In the genomic region with DNA sequence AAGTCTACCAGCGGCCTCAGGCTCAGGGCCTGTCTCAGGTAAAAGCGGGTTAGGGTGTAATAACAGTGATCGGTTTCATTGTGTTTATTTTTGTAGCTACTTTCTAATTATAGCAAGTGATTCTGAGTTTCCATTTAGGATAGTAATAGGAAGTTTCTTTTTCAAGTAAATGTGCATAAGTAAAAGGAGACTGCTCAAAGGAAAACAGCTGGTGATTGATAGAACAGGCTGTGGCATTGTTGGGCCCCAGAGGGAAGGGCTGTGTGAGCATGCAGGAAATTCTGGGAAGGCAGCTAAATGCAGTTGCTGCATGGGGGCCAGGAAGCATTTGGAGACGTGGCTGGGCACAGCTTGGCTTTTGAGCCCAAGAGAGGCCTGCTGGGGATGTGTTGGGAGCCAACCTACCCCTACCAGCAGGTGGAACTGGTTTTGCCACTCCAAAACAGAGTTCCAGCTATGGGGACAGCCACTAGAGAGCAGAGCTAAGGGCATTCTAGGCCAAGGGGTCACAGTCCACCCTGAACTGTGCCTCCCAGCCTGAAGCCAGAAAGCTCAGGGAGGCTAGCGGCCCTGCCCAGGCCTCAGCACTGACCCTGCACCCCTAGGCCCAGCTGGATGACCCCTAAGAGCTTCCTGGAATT, we compare ENCODE assay signal across 1 cellular context.
TF ChIP-seq lines count a peak whose summit lies in the region.

No MANE protein-coding gene starts in this region.

TF ChIP-seq in HepG2, 621 proteins besides CTCF, POLR2A, EP300 and RAD21 (continued from another document and continues in another):
- TF ChIP-seq ZBTB2 (CRISPR knock-in tag; IDR thresholded peaks at IDR 0.05; ENCODE audit: low read depth), result no peak
- TF ChIP-seq ZNF263 (CRISPR knock-in tag; IDR thresholded peaks at IDR 0.05), result 0 out of 2 replicates have a peak, but pooled peaks have one; percentile 29
- TF ChIP-seq RARA (CRISPR knock-in tag; IDR thresholded peaks at IDR 0.05), result peak; percentile 55
- peak; percentile 61 for TF ChIP-seq SMC3 (IDR thresholded peaks at IDR 0.05; ENCODE audit: low read length)
- TF ChIP-seq ZSCAN12 (CRISPR knock-in tag; IDR thresholded peaks at IDR 0.05), result no peak
- TF ChIP-seq ZNF350 (CRISPR knock-in tag; IDR thresholded peaks at IDR 0.05; ENCODE audit: borderline replicate concordance, low read depth), result no peak
- no peak for TF ChIP-seq HCFC1 (IDR thresholded peaks at IDR 0.05; ENCODE audit: low read depth, low read length)
- TF ChIP-seq, protein P1, sequence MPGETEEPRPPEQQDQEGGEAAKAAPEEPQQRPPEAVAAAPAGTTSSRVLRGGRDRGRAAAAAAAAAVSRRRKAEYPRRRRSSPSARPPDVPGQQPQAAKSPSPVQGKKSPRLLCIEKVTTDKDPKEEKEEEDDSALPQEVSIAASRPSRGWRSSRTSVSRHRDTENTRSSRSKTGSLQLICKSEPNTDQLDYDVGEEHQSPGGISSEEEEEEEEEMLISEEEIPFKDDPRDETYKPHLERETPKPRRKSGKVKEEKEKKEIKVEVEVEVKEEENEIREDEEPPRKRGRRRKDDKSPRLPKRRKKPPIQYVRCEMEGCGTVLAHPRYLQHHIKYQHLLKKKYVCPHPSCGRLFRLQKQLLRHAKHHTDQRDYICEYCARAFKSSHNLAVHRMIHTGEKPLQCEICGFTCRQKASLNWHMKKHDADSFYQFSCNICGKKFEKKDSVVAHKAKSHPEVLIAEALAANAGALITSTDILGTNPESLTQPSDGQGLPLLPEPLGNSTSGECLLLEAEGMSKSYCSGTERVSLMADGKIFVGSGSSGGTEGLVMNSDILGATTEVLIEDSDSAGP (CRISPR knock-in tag; IDR thresholded peaks at IDR 0.05; ENCODE audit: borderline replicate concordance), result peak; percentile 59
- no peak for TF ChIP-seq ZNF253 (CRISPR knock-in tag; IDR thresholded peaks at IDR 0.05; ENCODE audit: borderline replicate concordance)
- TF ChIP-seq ZNF678 (CRISPR knock-in tag; IDR thresholded peaks at IDR 0.05), result no peak
- peak; percentile 70 for TF ChIP-seq BCL6 (CRISPR knock-in tag; IDR thresholded peaks at IDR 0.05)
- TF ChIP-seq HNRNPUL1 (IDR thresholded peaks at IDR 0.05; ENCODE audit: low read depth, low read length), result no peak
- TF ChIP-seq MEF2D (CRISPR knock-in tag; IDR thresholded peaks at IDR 0.05), result no peak
- 0 out of 2 replicates have a peak, but pooled peaks have one; percentile 12 for TF ChIP-seq ARID5B (CRISPR knock-in tag; IDR thresholded peaks at IDR 0.05)
- TF ChIP-seq ZMYM3 (CRISPR knock-in tag; IDR thresholded peaks at IDR 0.05), result peak; percentile 71; the same call in 1 of the 2 replicates
- no peak for TF ChIP-seq ZNF234 (CRISPR knock-in tag; conservative IDR thresholded peaks at IDR 0.05)
- peak; percentile 41; the same call in 1 of the 2 replicates for TF ChIP-seq MED1 (CRISPR knock-in tag; IDR thresholded peaks at IDR 0.05)
- TF ChIP-seq ATF7-NPFF (CRISPR knock-in tag; IDR thresholded peaks at IDR 0.05; ENCODE audit: low read depth), result no peak
- no peak for TF ChIP-seq PATZ1 (CRISPR knock-in tag; IDR thresholded peaks at IDR 0.05)
- no peak for TF ChIP-seq ATF1 (CRISPR knock-in tag; IDR thresholded peaks at IDR 0.05)
- TF ChIP-seq HOXD1 (CRISPR knock-in tag; IDR thresholded peaks at IDR 0.05), result no peak
- no peak for TF ChIP-seq CBX5 (CRISPR knock-in tag; IDR thresholded peaks at IDR 0.05; ENCODE audit: borderline replicate concordance)
- 0 out of 2 replicates have a peak, but pooled peaks have one; percentile 28 for TF ChIP-seq PHF21A (CRISPR knock-in tag; IDR thresholded peaks at IDR 0.05)
- TF ChIP-seq, protein P2, sequence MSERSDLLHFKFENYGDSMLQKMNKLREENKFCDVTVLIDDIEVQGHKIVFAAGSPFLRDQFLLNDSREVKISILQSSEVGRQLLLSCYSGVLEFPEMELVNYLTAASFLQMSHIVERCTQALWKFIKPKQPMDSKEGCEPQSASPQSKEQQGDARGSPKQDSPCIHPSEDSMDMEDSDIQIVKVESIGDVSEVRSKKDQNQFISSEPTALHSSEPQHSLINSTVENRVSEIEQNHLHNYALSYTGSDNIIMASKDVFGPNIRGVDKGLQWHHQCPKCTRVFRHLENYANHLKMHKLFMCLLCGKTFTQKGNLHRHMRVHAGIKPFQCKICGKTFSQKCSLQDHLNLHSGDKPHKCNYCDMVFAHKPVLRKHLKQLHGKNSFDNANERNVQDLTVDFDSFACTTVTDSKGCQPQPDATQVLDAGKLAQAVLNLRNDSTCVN (CRISPR knock-in tag; IDR thresholded peaks at IDR 0.05; ENCODE audit: borderline replicate concordance), result no peak
- no peak for TF ChIP-seq ZNF326 (CRISPR knock-in tag; IDR thresholded peaks at IDR 0.05; ENCODE audit: borderline replicate concordance)
- TF ChIP-seq ZNF160 (CRISPR knock-in tag; IDR thresholded peaks at IDR 0.05), result no peak
- TF ChIP-seq ZNF891 (CRISPR knock-in tag; IDR thresholded peaks at IDR 0.05), result no peak; the same call in 1 of the 2 replicates
- TF ChIP-seq GRHL1 (CRISPR knock-in tag; conservative IDR thresholded peaks at IDR 0.05), result no peak
- no peak for TF ChIP-seq NFIC (IDR thresholded peaks at IDR 0.05; ENCODE audit: low read length)
- TF ChIP-seq, protein P3, sequence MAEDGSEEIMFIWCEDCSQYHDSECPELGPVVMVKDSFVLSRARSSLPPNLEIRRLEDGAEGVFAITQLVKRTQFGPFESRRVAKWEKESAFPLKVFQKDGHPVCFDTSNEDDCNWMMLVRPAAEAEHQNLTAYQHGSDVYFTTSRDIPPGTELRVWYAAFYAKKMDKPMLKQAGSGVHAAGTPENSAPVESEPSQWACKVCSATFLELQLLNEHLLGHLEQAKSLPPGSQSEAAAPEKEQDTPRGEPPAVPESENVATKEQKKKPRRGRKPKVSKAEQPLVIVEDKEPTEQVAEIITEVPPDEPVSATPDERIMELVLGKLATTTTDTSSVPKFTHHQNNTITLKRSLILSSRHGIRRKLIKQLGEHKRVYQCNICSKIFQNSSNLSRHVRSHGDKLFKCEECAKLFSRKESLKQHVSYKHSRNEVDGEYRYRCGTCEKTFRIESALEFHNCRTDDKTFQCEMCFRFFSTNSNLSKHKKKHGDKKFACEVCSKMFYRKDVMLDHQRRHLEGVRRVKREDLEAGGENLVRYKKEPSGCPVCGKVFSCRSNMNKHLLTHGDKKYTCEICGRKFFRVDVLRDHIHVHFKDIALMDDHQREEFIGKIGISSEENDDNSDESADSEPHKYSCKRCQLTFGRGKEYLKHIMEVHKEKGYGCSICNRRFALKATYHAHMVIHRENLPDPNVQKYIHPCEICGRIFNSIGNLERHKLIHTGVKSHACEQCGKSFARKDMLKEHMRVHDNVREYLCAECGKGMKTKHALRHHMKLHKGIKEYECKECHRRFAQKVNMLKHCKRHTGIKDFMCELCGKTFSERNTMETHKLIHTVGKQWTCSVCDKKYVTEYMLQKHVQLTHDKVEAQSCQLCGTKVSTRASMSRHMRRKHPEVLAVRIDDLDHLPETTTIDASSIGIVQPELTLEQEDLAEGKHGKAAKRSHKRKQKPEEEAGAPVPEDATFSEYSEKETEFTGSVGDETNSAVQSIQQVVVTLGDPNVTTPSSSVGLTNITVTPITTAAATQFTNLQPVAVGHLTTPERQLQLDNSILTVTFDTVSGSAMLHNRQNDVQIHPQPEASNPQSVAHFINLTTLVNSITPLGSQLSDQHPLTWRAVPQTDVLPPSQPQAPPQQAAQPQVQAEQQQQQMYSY (CRISPR knock-in tag; IDR thresholded peaks at IDR 0.05), result no peak
- peak; percentile 59; the same call in 1 of the 2 replicates for TF ChIP-seq PITX1 (CRISPR knock-in tag; IDR thresholded peaks at IDR 0.05)
- peak; percentile 65; the same call in 1 of the 2 replicates for TF ChIP-seq CCDC6 (CRISPR knock-in tag; IDR thresholded peaks at IDR 0.05)
- TF ChIP-seq ZBTB7A (CRISPR knock-in tag; IDR thresholded peaks at IDR 0.05), result peak; percentile 76; the same call in 1 of the 2 replicates
- no peak for TF ChIP-seq ZNF672 (CRISPR knock-in tag; IDR thresholded peaks at IDR 0.05)
- TF ChIP-seq NRL (CRISPR knock-in tag; IDR thresholded peaks at IDR 0.05; ENCODE audit: borderline replicate concordance), result 0 out of 2 replicates have a peak, but pooled peaks have one; percentile 31
- 0 out of 2 replicates have a peak, but pooled peaks have one; percentile 20 for TF ChIP-seq GATAD2A (CRISPR knock-in tag; IDR thresholded peaks at IDR 0.05)
- peak; percentile 65 for TF ChIP-seq FOXO1 (CRISPR knock-in tag; IDR thresholded peaks at IDR 0.05)
- TF ChIP-seq DRAP1 (CRISPR knock-in tag; IDR thresholded peaks at IDR 0.05), result 0 out of 2 replicates have a peak, but pooled peaks have one; percentile 27
- TF ChIP-seq ZNF709 (CRISPR knock-in tag; IDR thresholded peaks at IDR 0.05), result no peak
- no peak for TF ChIP-seq XBP1 (CRISPR knock-in tag; IDR thresholded peaks at IDR 0.05)
